In genomic region chr18:58699551-58699950, GRCh38 we compare ENCODE assay signal across 2 cellular contexts.
A peak's percentile ranks its signal among the peaks of the same experiment; 100 is the strongest.
TF ChIP-seq lines count a peak whose summit lies in the region.

No MANE protein-coding gene starts in this region.

TF ChIP-seq in HepG2, 621 proteins besides CTCF, POLR2A, EP300 and RAD21:
- no peak for TF ChIP-seq MLLT10 (CRISPR knock-in tag; IDR thresholded peaks at IDR 0.05)
- no peak for TF ChIP-seq ZBTB39 (CRISPR knock-in tag; IDR thresholded peaks at IDR 0.05)
- TF ChIP-seq ESRRA (CRISPR knock-in tag; IDR thresholded peaks at IDR 0.05; ENCODE audit: low read depth), result no peak
- peak; percentile 50; the same call in 1 of the 2 replicates for TF ChIP-seq LCORL (IDR thresholded peaks at IDR 0.05)
- TF ChIP-seq LCORL (CRISPR knock-in tag; IDR thresholded peaks at IDR 0.05), result no peak
- no peak for TF ChIP-seq CREB3 (CRISPR knock-in tag; IDR thresholded peaks at IDR 0.05)
- no peak for TF ChIP-seq ZNF280B (CRISPR knock-in tag; IDR thresholded peaks at IDR 0.05; ENCODE audit: borderline replicate concordance)
- TF ChIP-seq NR0B2 (CRISPR knock-in tag; IDR thresholded peaks at IDR 0.05), result no peak
- TF ChIP-seq ZNF557 (CRISPR knock-in tag; IDR thresholded peaks at IDR 0.05), result no peak

TF ChIP-seq in K562, 482 proteins besides CTCF, POLR2A, EP300 and RAD21:
- TF ChIP-seq LARP7 (IDR thresholded peaks at IDR 0.05) (no peak), KDM5B (IDR thresholded peaks at IDR 0.05; ENCODE audit: insufficient replicate concordance, low read depth, low read length) (no peak), NFIX (CRISPR knock-in tag; IDR thresholded peaks at IDR 0.05; ENCODE audit: low read depth) (peak; percentile 79), EHMT2 (IDR thresholded peaks at IDR 0.05) (no peak), NFE2 (IDR thresholded peaks at IDR 0.05; ENCODE audit: low read depth) (no peak), HNRNPL (IDR thresholded peaks at IDR 0.05; ENCODE audit: low read depth, low read length) (no peak), BMI1 (IDR thresholded peaks at IDR 0.05; ENCODE audit: low read length) (no peak), NFIC (IDR thresholded peaks at IDR 0.05) (peak; percentile 90), ZFX (CRISPR knock-in tag; IDR thresholded peaks at IDR 0.05) (no peak), TRIM25 (IDR thresholded peaks at IDR 0.05; ENCODE audit: borderline replicate concordance) (no peak), ZNF407 (IDR thresholded peaks at IDR 0.05; ENCODE audit: low read depth) (no peak), CC2D1A (IDR thresholded peaks at IDR 0.05) (no peak), ARID3A (IDR thresholded peaks at IDR 0.05; ENCODE audit: borderline replicate concordance, low read depth, low read length) (no peak), TARDBP (IDR thresholded peaks at IDR 0.05) (no peak), REST (CRISPR knock-in tag; IDR thresholded peaks at IDR 0.05; ENCODE audit: low read depth) (no peak), MEF2A (IDR thresholded peaks at IDR 0.05; ENCODE audit: control insufficient read depth, low read depth, low read length) (no peak)
TF ChIP-seq in K562: peak in this region for 2.
